19 cellular contexts compared by ENCODE assay signal in the genomic region with DNA sequence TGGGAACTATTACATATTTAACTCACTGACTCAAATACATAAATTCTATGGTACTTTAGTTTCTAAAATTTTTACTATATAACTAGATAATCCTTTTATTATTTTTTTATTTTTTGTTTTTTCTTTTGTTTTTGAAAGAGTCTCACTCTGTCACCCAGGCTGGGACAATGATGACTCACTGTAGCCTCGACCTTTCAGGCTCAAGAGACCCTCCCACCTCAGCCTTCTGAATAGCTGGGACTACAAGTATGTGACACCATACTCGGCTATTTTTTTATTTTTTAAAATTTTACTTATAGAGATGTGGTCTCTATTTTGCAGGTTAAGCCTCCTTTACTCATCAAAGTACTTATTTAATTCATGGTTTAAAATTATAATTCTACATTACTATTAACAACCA.
"Had no signal": no experiment of that assay in that cellular context is flagged by ENCODE, and none has a peak within 500 bp of the region (broad histone marks: within the 10 kb centered on the region; RNA-seq: fewer than 3 reads in every experiment).

No MANE protein-coding gene starts in this region.

- H3K36me3 Mint-ChIP-seq: naive thymus-derived CD4-positive, alpha-beta T cell had no signal

- H3K27ac Mint-ChIP-seq: dendritic cell treated with granulocyte-macrophage colony-stimulating factor and Interleukin-4, amounts not matched to agents 40 ng/mL and 50 ng/mL, for 4 days; effector memory CD8-positive, alpha-beta T cell; naive thymus-derived CD4-positive, alpha-beta T cell; natural killer cell had no signal

- H3K4me3 Mint-ChIP-seq: dendritic cell treated with granulocyte-macrophage colony-stimulating factor and Interleukin-4, amounts not matched to agents 40 ng/mL and 50 ng/mL, for 4 days; effector memory CD8-positive, alpha-beta T cell; naive thymus-derived CD4-positive, alpha-beta T cell; natural killer cell had no signal

- DNase-seq: colonic mucosa; cortex of kidney; effector CD8-positive, alpha-beta T cell; effector memory CD8-positive, alpha-beta T cell; foreskin keratinocyte; heart left ventricle; hypothalamus; left cardiac atrium; left lung; left ventricle myocardium superior; lower lobe of right lung; mesenchymal stem cell; midbrain; naive thymus-derived CD4-positive, alpha-beta T cell; natural killer cell had no signal

- H3K4me3 ChIP-seq: colonic mucosa, esophagus muscularis mucosa, gastroesophageal sphincter, heart left ventricle, hepatocyte, left lung, lower lobe of right lung had no signal

- H3K36me3 ChIP-seq: colonic mucosa, esophagus muscularis mucosa, gastroesophageal sphincter, heart left ventricle, left lung, lower lobe of right lung had no signal

- H3K9me3 ChIP-seq: colonic mucosa had no signal

- H3K4me1 ChIP-seq: colonic mucosa, esophagus muscularis mucosa, foreskin keratinocyte, gastroesophageal sphincter, heart left ventricle, left lung, lower lobe of right lung had no signal

- H3K27me3 Mint-ChIP-seq: dendritic cell treated with granulocyte-macrophage colony-stimulating factor and Interleukin-4, amounts not matched to agents 40 ng/mL and 50 ng/mL, for 4 days had no signal

- H3K27me3 ChIP-seq: colonic mucosa, esophagus muscularis mucosa, foreskin keratinocyte, gastroesophageal sphincter, heart left ventricle, hepatocyte, left lung had no signal

- H3K27ac ChIP-seq: colonic mucosa, esophagus muscularis mucosa, foreskin keratinocyte, gastroesophageal sphincter, heart left ventricle, hepatocyte, left lung, lower lobe of right lung had no signal

- ATAC-seq: effector memory CD8-positive, alpha-beta T cell; foreskin keratinocyte; gastroesophageal sphincter; heart left ventricle; left cardiac atrium; left lung; left ventricle myocardium superior; lower lobe of right lung; naive thymus-derived CD4-positive, alpha-beta T cell; natural killer cell had no signal

- H3K4me1 Mint-ChIP-seq: naive thymus-derived CD4-positive, alpha-beta T cell; natural killer cell had no signal
